ENCODE assay signal across 29 cellular contexts in the genomic region with DNA sequence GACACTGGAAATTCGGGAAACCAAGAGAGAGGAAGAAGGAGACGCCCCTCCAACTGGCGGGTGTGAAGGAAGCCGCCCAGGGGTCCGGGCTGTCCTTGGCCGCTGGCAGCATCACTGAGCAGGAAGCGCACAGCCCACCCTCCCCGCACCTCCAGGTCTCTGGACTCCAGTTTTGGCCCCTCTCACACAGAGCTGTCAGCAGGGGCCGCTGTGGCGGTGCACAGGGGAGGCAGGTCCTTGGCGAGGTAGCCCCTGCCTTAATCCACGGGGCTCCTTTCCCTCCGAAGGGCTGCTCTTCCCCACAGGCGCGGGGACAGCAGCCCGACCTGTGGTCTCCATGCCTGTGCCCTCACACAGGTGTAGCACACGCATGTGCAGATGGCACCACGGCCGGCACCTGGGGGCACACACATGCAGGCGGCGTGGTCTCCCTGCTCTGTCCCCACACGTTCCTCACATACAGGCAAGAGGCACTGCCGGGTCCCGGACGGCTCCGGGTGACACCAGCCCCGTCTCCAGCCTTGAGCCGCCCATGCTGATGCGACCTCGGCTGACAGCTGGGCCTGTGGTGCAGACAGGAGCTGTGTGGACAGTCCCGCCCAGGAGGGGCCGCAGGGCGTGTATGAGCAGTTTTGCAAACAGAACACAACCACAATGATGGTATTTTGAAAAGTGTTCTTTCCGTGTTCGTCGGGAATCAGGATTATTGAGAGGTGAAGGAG. TPM values are rescaled to one million over a fixed set of nuclear protein-coding genes. Genes with fewer than 3 reads are reported as not detected.
A peak's percentile ranks its signal among the peaks of the same experiment; 100 is the strongest.
DNase-seq lines count a peak whose midpoint lies in the region; ATAC-seq and TF ChIP-seq lines count a peak whose summit lies in the region.
"Had no signal": no experiment of that assay in that cellular context is flagged by ENCODE, and none has a peak within 500 bp of the region (broad histone marks: within the 10 kb centered on the region; RNA-seq: fewer than 3 reads in every experiment).

No MANE protein-coding gene starts in this region.

- H3K27me3 ChIP-seq in lower lobe of right lung (ENCODE audit: low read depth) (no peaks in the 10 kb centered on the region), spleen (replicated peaks in 1 of 7) (peaks cover 0 to 1% (median 0%) of the 10 kb centered on the region in 7 donors)
- H3K27me3 ChIP-seq: heart left ventricle, thyroid gland had no signal

- H3K27me3 Mint-ChIP-seq in activated T-cell treated with anti-CD3 and anti-CD28 coated beads, Interleukin-2, amount 50 U/mL, for 24 hours: no peaks in the 10 kb centered on the region
- H3K27me3 Mint-ChIP-seq in brain: no peaks in the 10 kb centered on the region
- H3K27me3 Mint-ChIP-seq: CD4-positive, CD25-positive, alpha-beta regulatory T cell had no signal

- no peak overlapping the region for H3K4me3 ChIP-seq in lower lobe of right lung
- no peak overlapping the region for H3K4me3 ChIP-seq in spleen
- H3K4me3 ChIP-seq: colonic mucosa, heart left ventricle, prostate gland, SK-N-MC, stomach, thyroid gland had no signal

- TF ChIP-seq CTCF in brain (conservative IDR thresholded peaks at IDR 0.05) (no peak), lower lobe of right lung (IDR thresholded peaks at IDR 0.05) (no peak), spleen (IDR thresholded peaks at IDR 0.05 in 8 of 11, conservative IDR thresholded peaks at IDR 0.05 in 3 of 11) (peak in 3 of 11 experiments; percentile 33 to 36 (median 34))

- H3K9me3 Mint-ChIP-seq in activated T-cell treated with anti-CD3 and anti-CD28 coated beads, Interleukin-2, amount 50 U/mL, for 24 hours: no peaks in the 10 kb centered on the region
- peaks cover 0 to 3% (median 0%) of the 10 kb centered on the region in 5 experiments for H3K9me3 Mint-ChIP-seq in brain
- H3K9me3 Mint-ChIP-seq: activated T-cell treated with anti-CD3 and anti-CD28 coated beads, Interleukin-2, amount 50 U/mL, for 4 hours; CD4-positive, CD25-positive, alpha-beta regulatory T cell had no signal

- H3K27ac Mint-ChIP-seq in activated T-cell treated with anti-CD3 and anti-CD28 coated beads, Interleukin-2, amount 50 U/mL, for 24 hours: peak overlapping the region; percentile 14
- peak overlapping the region in 4 of 5 experiments; percentile 58 to 87 (median 68) for H3K27ac Mint-ChIP-seq in brain

- H3K4me1 ChIP-seq in lower lobe of right lung (peaks cover 19% of the 10 kb centered on the region), spleen (peaks cover 4 to 50% (median 33%) of the 10 kb centered on the region in 6 donors)
- H3K4me1 ChIP-seq: colonic mucosa had no signal

- peaks cover 3% of the 10 kb centered on the region for H3K4me1 Mint-ChIP-seq in activated T-cell treated with anti-CD3 and anti-CD28 coated beads, Interleukin-2, amount 50 U/mL, for 24 hours (ENCODE audit: low read depth)
- H3K4me1 Mint-ChIP-seq in brain: peaks cover 54% of the 10 kb centered on the region

- ATAC-seq in lower lobe of right lung (no peak), GM19351 (IDR thresholded peaks at IDR 0.05; ENCODE audit: unreplicated experiment) (no peak)
- ATAC-seq: activated T-cell treated with anti-CD3 and anti-CD28 coated beads, Interleukin-2, amount 50 U/mL, for 4 hours; esophagus mucosa; heart left ventricle had no signal

- TF ChIP-seq POLR2A in spleen (IDR thresholded peaks at IDR 0.05): no peak

- no peak overlapping the region for H3K4me3 Mint-ChIP-seq in activated T-cell treated with anti-CD3 and anti-CD28 coated beads, Interleukin-2, amount 50 U/mL, for 24 hours
- H3K4me3 Mint-ChIP-seq in brain: no peak overlapping the region
- H3K4me3 Mint-ChIP-seq: activated T-cell treated with anti-CD3 and anti-CD28 coated beads, Interleukin-2, amount 50 U/mL, for 4 hours; CD4-positive, CD25-positive, alpha-beta regulatory T cell had no signal

- 76 to 87% (median 85%) methylated on average over 22 to 36 of the region's 36 CpGs for WGBS in spleen, 5 donors

- H3K36me3 ChIP-seq in lower lobe of right lung (peaks cover 44% of the 10 kb centered on the region), spleen (peaks cover 0 to 62% (median 22%) of the 10 kb centered on the region in 6 donors)
- H3K36me3 ChIP-seq: colonic mucosa, prostate gland had no signal

- H3K27ac ChIP-seq in lower lobe of right lung (no peak overlapping the region), spleen (peak overlapping the region in 5 of 8 donors; percentile 39 to 88 (median 55))
- H3K27ac ChIP-seq: colonic mucosa, prostate gland, SK-N-MC, thyroid gland had no signal

- intact Hi-C loops in lower lobe of right lung (cut with DNase I): no loop called here
- intact Hi-C loops in spleen (cut with DNase I; ENCODE audit: low total_unique reads): no loop called here

- peaks cover 42% of the 10 kb centered on the region for H3K36me3 Mint-ChIP-seq in activated T-cell treated with anti-CD3 and anti-CD28 coated beads, Interleukin-2, amount 50 U/mL, for 24 hours (ENCODE audit: low read depth)
- peaks cover 14% of the 10 kb centered on the region for H3K36me3 Mint-ChIP-seq in brain
- H3K36me3 Mint-ChIP-seq: CD4-positive, CD25-positive, alpha-beta regulatory T cell had no signal

- no peak for DNase-seq in activated T-cell treated with anti-CD3 and anti-CD28 coated beads, Interleukin-2, amount 50 U/mL, for 24 hours
- no peak for DNase-seq in activated T-cell treated with anti-CD3 and anti-CD28 coated beads, Interleukin-2, amount 50 U/mL, for 48 hours
- DNase-seq in lower lobe of right lung (peak; percentile 40), spleen (peak; percentile 78), epidermal melanocyte (ENCODE audit: insufficient read length, low spot score) (no peak)
- no peak for DNase-seq in stimulated activated CD8-positive, alpha-beta memory T cell treated with anti-CD3 and anti-CD28 coated beads, Interleukin-4, amount 100 ng/mL, for 48 hours
- DNase-seq: 8988T; activated CD4-positive, alpha-beta T cell treated with anti-CD3 and anti-CD28 coated beads for 4 hours; activated naive CD4-positive, alpha-beta T cell treated with Interleukin-2 at 50 U/mL for 16 hours; activated T-cell treated with anti-CD3 and anti-CD28 coated beads, Interleukin-2, amount 50 U/mL, for 4 hours; amniotic stem cell; CD4-positive, CD25-positive, alpha-beta regulatory T cell; colonic mucosa; effector memory CD4-positive, alpha-beta T cell; foreskin fibroblast; IMR-90; NCI-H1105; NCI-H2029; NCI-H2227 treated with DMSO at 0.1 percent for 48 hours; NCI-H69; RPMI8226; stomach; thyroid gland had no signal

- H3K9me3 ChIP-seq in lower lobe of right lung (no peaks in the 10 kb centered on the region), spleen (no peaks in the 10 kb centered on the region)
- H3K9me3 ChIP-seq: colonic mucosa, heart left ventricle, prostate gland, stomach, thyroid gland had no signal

RNA-seq across cellular contexts. Expression of a gene that starts 26.6 kb away (rescaled TPM):
- polyA plus RNA-seq in brain (ENCODE audit: insufficient read depth, low read depth, low replicate concordance) (35.2 TPM), spleen (10 to 100 TPM; 24.0 to 41.1 (median 25.4) TPM)
- total RNA-seq in lower lobe of right lung (28.8 TPM), spleen (10 to 100 TPM; 23.0 to 35.7 (median 31.5) TPM)

Comparison
In these comparisons a context has a peak if more than half of its experiments do, and no peak if none do; other contexts are left out.
1. DNase-seq: peak in lower lobe of right lung (single experiment) and spleen (single experiment); none in activated T-cell treated with anti-CD3 and anti-CD28 coated beads, Interleukin-2, amount 50 U/mL, for 24 hours (single experiment), activated T-cell treated with anti-CD3 and anti-CD28 coated beads, Interleukin-2, amount 50 U/mL, for 48 hours (0 of 2), epidermal melanocyte (single experiment) and stimulated activated CD8-positive, alpha-beta memory T cell treated with anti-CD3 and anti-CD28 coated beads, Interleukin-4, amount 100 ng/mL, for 48 hours (single experiment).